Comparison of ENCODE assay signal across 2 cellular contexts in genomic region chr10:6134099-6134880, GRCh38.
TF ChIP-seq lines count a peak whose summit lies in the region.

No MANE protein-coding gene starts in this region.

TF ChIP-seq in GM23338, 12 proteins besides CTCF, POLR2A, EP300 and RAD21:
- no peak for TF ChIP-seq STAT1 (IDR thresholded peaks at IDR 0.05; ENCODE audit: unreplicated experiment)
- TF ChIP-seq EZH2phosphoT487 (IDR thresholded peaks at IDR 0.05; ENCODE audit: unreplicated experiment), result no peak
- TF ChIP-seq ETS1 (IDR thresholded peaks at IDR 0.05), result no peak
- no peak for TF ChIP-seq EZH2 (IDR thresholded peaks at IDR 0.05; ENCODE audit: low read depth, unreplicated experiment)
- TF ChIP-seq NANOG (IDR thresholded peaks at IDR 0.05; ENCODE audit: borderline replicate concordance), result no peak
- no peak for TF ChIP-seq ZNF331 (CRISPR knock-in tag; IDR thresholded peaks at IDR 0.05; ENCODE audit: low read depth)
- no peak for TF ChIP-seq JUNB (IDR thresholded peaks at IDR 0.05; ENCODE audit: unreplicated experiment)
- no peak for TF ChIP-seq ZNF462 (CRISPR knock-in tag; IDR thresholded peaks at IDR 0.05)
- no peak for TF ChIP-seq ZNF114 (CRISPR knock-in tag; IDR thresholded peaks at IDR 0.05)
- no peak for TF ChIP-seq POLR2AphosphoS5 (IDR thresholded peaks at IDR 0.05; ENCODE audit: low read depth)
- no peak for TF ChIP-seq CREB1 (CRISPR knock-in tag; IDR thresholded peaks at IDR 0.05; ENCODE audit: low read depth)
- no peak for TF ChIP-seq REST (IDR thresholded peaks at IDR 0.05; ENCODE audit: unreplicated experiment)

TF ChIP-seq in GM12878, 131 proteins besides CTCF, POLR2A, EP300 and RAD21 (continued from another document):
- no peak for TF ChIP-seq POLR2AphosphoS5 (IDR thresholded peaks at IDR 0.05; ENCODE audit: low read length)
- TF ChIP-seq TCF3 (IDR thresholded peaks at IDR 0.05; ENCODE audit: borderline replicate concordance, insufficient read depth, low read depth, low read length), result no peak
- TF ChIP-seq ZNF274 (IDR thresholded peaks at IDR 0.05; ENCODE audit: insufficient read depth, insufficient read length), result no peak
- TF ChIP-seq EED (IDR thresholded peaks at IDR 0.05; ENCODE audit: low read depth), result no peak
- no peak for TF ChIP-seq EZH2 (IDR thresholded peaks at IDR 0.05; ENCODE audit: borderline replicate concordance, control insufficient read depth, low read depth, low read length)
- no peak for TF ChIP-seq POLR2AphosphoS2 (IDR thresholded peaks at IDR 0.05; ENCODE audit: low read depth, low read length)
- no peak for TF ChIP-seq BMI1 (IDR thresholded peaks at IDR 0.05; ENCODE audit: borderline replicate concordance)
- TF ChIP-seq SMARCA5 (IDR thresholded peaks at IDR 0.05), result no peak
- TF ChIP-seq PAX5 (IDR thresholded peaks at IDR 0.05; ENCODE audit: borderline replicate concordance, low read depth, low read length), result no peak
- no peak for TF ChIP-seq IRF5 (IDR thresholded peaks at IDR 0.05; ENCODE audit: borderline replicate concordance)
- no peak for TF ChIP-seq MXI1 (IDR thresholded peaks at IDR 0.05; ENCODE audit: low read depth, low read length)
- TF ChIP-seq ATF2 (IDR thresholded peaks at IDR 0.05; ENCODE audit: low read length), result no peak
- TF ChIP-seq BCL11A (IDR thresholded peaks at IDR 0.05; ENCODE audit: low read depth, low read length), result no peak
